11 cellular contexts compared by ENCODE assay signal in genomic region chr22:38757464-38757757, GRCh38. TPM values are rescaled to one million over a fixed set of nuclear protein-coding genes. Genes with fewer than 3 reads are reported as not detected.
DNase-seq lines count a peak whose midpoint lies in the region; ATAC-seq and TF ChIP-seq lines count a peak whose summit lies in the region.
"Had no signal": no experiment of that assay in that cellular context is flagged by ENCODE, and none has a peak within 500 bp of the region (broad histone marks: within the 10 kb centered on the region; RNA-seq: fewer than 3 reads in every experiment).

No MANE protein-coding gene starts in this region.

- no peak overlapping the region for H2AFZ ChIP-seq in OCI-LY7 (ENCODE audit: low read length)

- BruUV-seq in OCI-LY7 (replicated peaks; lab: Mats Ljungman, UMichigan): no TSS peak

- peak overlapping the region; percentile 90 for H3K27ac Mint-ChIP-seq in T-helper 2 cell treated with Interferon-gamma antibody and Interleukin-4, amounts not matched to agents 5 μg/mL and 100 μg/mL, for 36 hours
- H3K27ac Mint-ChIP-seq in effector memory CD8-positive, alpha-beta T cell: peak overlapping the region; percentile 79 to 93
- H3K27ac Mint-ChIP-seq in stimulated activated effector memory CD8-positive, alpha-beta T cell treated with anti-CD3 and anti-CD28 coated beads, Interleukin-12 subunit alpha, Interleukin-12 subunit beta, amount 100 ng/mL, for 72 hours: peak overlapping the region; percentile 97

- H3K27me3 Mint-ChIP-seq in T-helper 2 cell treated with Interferon-gamma antibody and Interleukin-4, amounts not matched to agents 5 μg/mL and 100 μg/mL, for 36 hours (ENCODE audit: low read depth): no peaks in the 10 kb centered on the region
- no peaks in the 10 kb centered on the region for H3K27me3 Mint-ChIP-seq in effector memory CD8-positive, alpha-beta T cell

- intact Hi-C loops in OCI-LY7 (cut with micrococcal nuclease; ENCODE audit: unreplicated experiment): loop anchor here (2.0 to 10.0 kb wide), 2 partner anchors 53 to 687 kb away; partner anchors contain the start of gene GTPBP1

- no peaks in the 10 kb centered on the region for H3K9me3 Mint-ChIP-seq in T-helper 2 cell treated with Interferon-gamma antibody and Interleukin-4, amounts not matched to agents 5 μg/mL and 100 μg/mL, for 36 hours
- H3K9me3 Mint-ChIP-seq in effector memory CD8-positive, alpha-beta T cell: no peaks in the 10 kb centered on the region
- no peaks in the 10 kb centered on the region for H3K9me3 Mint-ChIP-seq in stimulated activated effector memory CD8-positive, alpha-beta T cell treated with anti-CD3 and anti-CD28 coated beads, Interleukin-12 subunit alpha, Interleukin-12 subunit beta, amount 100 ng/mL, for 72 hours

- H3K4me1 Mint-ChIP-seq in T-helper 2 cell treated with Interferon-gamma antibody and Interleukin-4, amounts not matched to agents 5 μg/mL and 100 μg/mL, for 36 hours (ENCODE audit: low read depth): peaks cover 32% of the 10 kb centered on the region
- peaks cover 41 to 51% of the 10 kb centered on the region in 2 donors for H3K4me1 Mint-ChIP-seq in effector memory CD8-positive, alpha-beta T cell (ENCODE audit: low read depth in 2 of 2)
- peaks cover 55% of the 10 kb centered on the region for H3K4me1 Mint-ChIP-seq in stimulated activated effector memory CD8-positive, alpha-beta T cell treated with anti-CD3 and anti-CD28 coated beads, Interleukin-12 subunit alpha, Interleukin-12 subunit beta, amount 100 ng/mL, for 72 hours

- CTCF ChIA-PET in OCI-LY7 (lab: Charles Lee; ENCODE audit: unreplicated experiment): no interaction called here

- no peak for DNase-seq in T-helper 2 cell treated with Interferon-gamma antibody and Interleukin-4, amounts not matched to agents 5 μg/mL and 100 μg/mL, for 36 hours (ENCODE audit: low spot score)
- DNase-seq in T-helper 2 cell: no peak
- no peak for DNase-seq in OCI-LY7 (ENCODE audit: low spot score)
- DNase-seq in effector memory CD8-positive, alpha-beta T cell: no peak
- no peak for DNase-seq in stimulated activated effector memory CD8-positive, alpha-beta T cell treated with anti-CD3 and anti-CD28 coated beads, Interleukin-12 subunit alpha, Interleukin-12 subunit beta, amount 100 ng/mL, for 72 hours (ENCODE audit: low spot score in 2 of 2)
- DNase-seq in kidney tubule cell (ENCODE audit: low spot score): no peak
- no peak for DNase-seq in NCI-H526 treated with DMSO at 0.1 percent for 48 hours (lab: John Stamatoyannopoulos, UW)
- DNase-seq: amygdala; effector CD8-positive, alpha-beta T cell; NCI-H446 treated with DMSO at 0.1 percent for 48 hours had no signal

- no peak overlapping the region for H3K27ac ChIP-seq in OCI-LY7 (ENCODE audit: low read depth, low read length, poor library complexity, severe bottlenecking)

- no peaks in the 10 kb centered on the region for H3K9me3 ChIP-seq in OCI-LY7 (ENCODE audit: low read length)

- 0 out of 2 replicates have a peak, but pooled peaks cover 4% of the 10 kb centered on the region for H4K20me1 ChIP-seq in OCI-LY7 (ENCODE audit: insufficient read depth, low read length)

- POLR2A ChIA-PET in OCI-LY7 (lab: Charles Lee): no interaction called here

- peak overlapping the region; percentile 99 for H3K4me2 ChIP-seq in OCI-LY7 (ENCODE audit: low read length)

- H3K4me3 ChIP-seq in OCI-LY7 (ENCODE audit: low read depth, low read length, poor library complexity, severe bottlenecking): peak overlapping the region; percentile 94

- no peak for ATAC-seq in effector memory CD8-positive, alpha-beta T cell (replicated peaks)
- ATAC-seq in stimulated activated effector memory CD8-positive, alpha-beta T cell treated with anti-CD3 and anti-CD28 coated beads, Interleukin-12 subunit alpha, Interleukin-12 subunit beta, amount 100 ng/mL, for 72 hours: no peak
- no peak for ATAC-seq in HG03354 (IDR thresholded peaks at IDR 0.05; ENCODE audit: poor library complexity, severe bottlenecking, unreplicated experiment)

- peaks cover 35% of the 10 kb centered on the region for H3K36me3 Mint-ChIP-seq in T-helper 2 cell treated with Interferon-gamma antibody and Interleukin-4, amounts not matched to agents 5 μg/mL and 100 μg/mL, for 36 hours (ENCODE audit: low read depth)
- peaks cover 28% of the 10 kb centered on the region for H3K36me3 Mint-ChIP-seq in effector memory CD8-positive, alpha-beta T cell (ENCODE audit: insufficient read depth)
- H3K36me3 Mint-ChIP-seq in stimulated activated effector memory CD8-positive, alpha-beta T cell treated with anti-CD3 and anti-CD28 coated beads, Interleukin-12 subunit alpha, Interleukin-12 subunit beta, amount 100 ng/mL, for 72 hours: peaks cover 36% of the 10 kb centered on the region

- no peaks in the 10 kb centered on the region for H3K9me2 ChIP-seq in OCI-LY7 (ENCODE audit: insufficient read depth, low read length)

- H3K36me3 ChIP-seq in OCI-LY7 (ENCODE audit: insufficient read depth, low read length): peaks cover 7% of the 10 kb centered on the region

- no peak for TF ChIP-seq CTCF in OCI-LY7 (conservative IDR thresholded peaks at IDR 0.05; ENCODE audit: low read length)

- H3K4me3 Mint-ChIP-seq in T-helper 2 cell treated with Interferon-gamma antibody and Interleukin-4, amounts not matched to agents 5 μg/mL and 100 μg/mL, for 36 hours: peak overlapping the region; percentile 96
- H3K4me3 Mint-ChIP-seq in effector memory CD8-positive, alpha-beta T cell: peak overlapping the region; percentile 96 to 98
- peak overlapping the region; percentile 96 for H3K4me3 Mint-ChIP-seq in stimulated activated effector memory CD8-positive, alpha-beta T cell treated with anti-CD3 and anti-CD28 coated beads, Interleukin-12 subunit alpha, Interleukin-12 subunit beta, amount 100 ng/mL, for 72 hours

- peaks cover 6% of the 10 kb centered on the region; the same call in 1 of the 2 replicates for H3K79me2 ChIP-seq in OCI-LY7 (ENCODE audit: insufficient read depth, low read depth, low read length)

- H3K4me1 ChIP-seq in OCI-LY7 (ENCODE audit: insufficient read depth, low read length, poor library complexity, severe bottlenecking): peaks cover 38% of the 10 kb centered on the region

RNA-seq across cellular contexts. Expression of gene SUN2, which starts 1.6 kb away (rescaled TPM):
- 59.1 and 67.6 TPM in 2 replicates for total RNA-seq in OCI-LY7 (2014; rRNA removed; shearing (Covaris generic))
- 80.2 and 95.7 TPM in 2 replicates for total RNA-seq in OCI-LY7 (2022)

RNA-seq across cellular contexts. Expression of gene DNAL4, which starts 36.5 kb away (rescaled TPM):
- total RNA-seq in OCI-LY7 (2014; rRNA removed; shearing (Covaris generic)): 6.8 and 7.1 TPM in 2 replicates
- 6.4 and 6.6 TPM in 2 replicates for total RNA-seq in OCI-LY7 (2022)

RNA-seq across cellular contexts. Expression of gene GTPBP1, which starts 51.7 kb away (rescaled TPM):
- 46.1 and 51.1 TPM in 2 replicates for total RNA-seq in OCI-LY7 (2014; rRNA removed; shearing (Covaris generic))
- total RNA-seq in OCI-LY7 (2022): 95.0 and 97.5 TPM in 2 replicates

RNA-seq across cellular contexts. Expression of gene JOSD1, which starts 56.7 kb away (rescaled TPM):
- 46.6 and 50.4 TPM in 2 replicates for total RNA-seq in OCI-LY7 (2014; rRNA removed; shearing (Covaris generic))
- 54.7 and 56.3 TPM in 2 replicates for total RNA-seq in OCI-LY7 (2022)
